22 cellular contexts compared by ENCODE assay signal in the genomic region with DNA sequence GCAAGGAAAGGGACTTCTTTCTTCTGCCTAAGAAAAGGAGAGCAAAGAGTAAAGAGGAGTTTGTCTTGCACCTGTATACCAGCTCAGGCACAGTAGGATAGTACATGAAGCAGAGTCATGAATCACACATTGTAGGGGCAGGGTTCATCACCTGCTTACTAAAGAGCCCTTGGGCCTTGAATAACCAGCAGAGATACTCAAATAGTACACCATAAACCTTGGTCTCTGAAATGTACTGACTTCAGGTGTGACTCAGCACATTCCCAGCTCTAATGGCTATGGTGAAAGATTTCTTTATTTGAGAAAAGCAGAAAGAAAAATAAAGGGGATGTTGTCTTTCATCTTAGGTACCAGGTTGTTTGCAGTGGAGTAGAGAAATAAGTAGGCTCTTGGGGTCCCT.
DNase-seq lines count a peak whose midpoint lies in the region; ATAC-seq, FAIRE-seq and TF ChIP-seq lines count a peak whose summit lies in the region.
"Had no signal": no experiment of that assay in that cellular context is flagged by ENCODE, and none has a peak within 500 bp of the region (broad histone marks: within the 10 kb centered on the region; RNA-seq: fewer than 3 reads in every experiment).

No MANE protein-coding gene starts in this region.

- H3K36me3 ChIP-seq in HepG2 (replicated peaks in 1 of 2; ENCODE audit: control insufficient read depth in 1 of 2, insufficient read depth in 2 of 2, low read length in 2 of 2) (no peaks in the 10 kb centered on the region), right lobe of liver (no peaks in the 10 kb centered on the region), bronchial epithelial cell (ENCODE audit: control insufficient read depth, insufficient read depth, low read length) (no peaks in the 10 kb centered on the region), neutrophil (no peaks in the 10 kb centered on the region)

- FAIRE-seq in HepG2 (lab: Jason Lieb, UNC) = peak; percentile 26
- FAIRE-seq in bronchial epithelial cell (lab: Jason Lieb, UNC) = no peak
- FAIRE-seq: HTR-8/SVneo had no signal

- no peak overlapping the region for H3K27ac Mint-ChIP-seq in HFFc6

- H4K20me1 ChIP-seq in HepG2 (ENCODE audit: insufficient read depth, low read length) = no peaks in the 10 kb centered on the region

- ATAC-seq in HepG2 = peak; percentile 98
- ATAC-seq in right lobe of liver = no peak
- ATAC-seq in GM21447 (IDR thresholded peaks at IDR 0.05; ENCODE audit: unreplicated experiment) = no peak

- H3K9me3 Mint-ChIP-seq in HFFc6 = no peaks in the 10 kb centered on the region

- TF ChIP-seq EP300 in HepG2 (IDR thresholded peaks at IDR 0.05; ENCODE audit: low read depth in 2 of 2, low read length in 2 of 2) (no peak), HepG2 (CRISPR knock-in tag; IDR thresholded peaks at IDR 0.05; ENCODE audit: borderline replicate concordance) (no peak)

- H3K4me1 ChIP-seq in HepG2 (ENCODE audit: insufficient read depth, low read length) = peaks cover 22% of the 10 kb centered on the region
- H3K4me1 ChIP-seq in right lobe of liver = no peaks in the 10 kb centered on the region
- peaks cover 0 to 9% of the 10 kb centered on the region in 2 experiments for H3K4me1 ChIP-seq in neutrophil (ENCODE audit: control insufficient read depth in 1 of 2, insufficient read depth in 1 of 2, low read depth in 1 of 2, low read length in 1 of 2)

- no peaks in the 10 kb centered on the region for H3K79me2 ChIP-seq in HepG2 (ENCODE audit: insufficient read depth, low read length)

- H2AFZ ChIP-seq in HepG2 (ENCODE audit: low read length) = peak overlapping the region; percentile 15
- H2AFZ ChIP-seq: PC-9 had no signal

- no peak for TF ChIP-seq RAD21 in HepG2 (CRISPR knock-in tag; IDR thresholded peaks at IDR 0.05)

- peak overlapping the region; percentile 47 for H3K4me2 ChIP-seq in HepG2 (ENCODE audit: low read depth, low read length)
- H3K4me2 ChIP-seq: KMS-11, PC-9 had no signal

- intact Hi-C loops in HepG2 (cut with micrococcal nuclease; ENCODE audit: unreplicated experiment) (loop anchor here (2.0 kb wide), 1 partner anchor 59 kb away; no protein-coding TSS in a partner anchor), right lobe of liver (cut with DNase I) (no loop called here)

- BruUV-seq in HepG2 (replicated peaks; lab: Mats Ljungman, UMichigan) = no TSS peak

- CTCF ChIA-PET in HepG2 (lab: Yijun Ruan, JAX; ENCODE audit: low intra/inter-chr PET ratio, low total read pairs) = no interaction called here

- H3K9ac ChIP-seq in HepG2 (ENCODE audit: insufficient read depth, low read depth, low read length) = 0 out of 2 replicates have a peak overlapping the region, but pooled peaks have one; percentile 15
- H3K9ac ChIP-seq: KMS-11 had no signal

- TF ChIP-seq POLR2A in HepG2 (IDR thresholded peaks at IDR 0.05; ENCODE audit: insufficient read depth in 1 of 2, low read depth in 2 of 2, low read length in 2 of 2) = no peak
- TF ChIP-seq POLR2A in right lobe of liver (IDR thresholded peaks at IDR 0.05) = no peak

- in situ Hi-C loops in HepG2 (cut with HindIII; ENCODE audit: extremely low pct_ligation_motif_present, low pct_unique_long_range_greater_than_20kb) = no loop called here

- H3K9me3 ChIP-seq in HepG2 (ENCODE audit: low read length) (no peaks in the 10 kb centered on the region), right lobe of liver (no peaks in the 10 kb centered on the region), neutrophil (no peaks in the 10 kb centered on the region)

- no peak overlapping the region for H3K4me3 Mint-ChIP-seq in HFFc6

- H3K4me3 ChIP-seq in HepG2 (replicated peaks in 1 of 3; ENCODE audit: insufficient read depth in 1 of 3, low read depth in 2 of 3, low read length in 3 of 3) (no peak overlapping the region), right lobe of liver (no peak overlapping the region), bronchial epithelial cell (ENCODE audit: low read depth, low read length) (no peak overlapping the region), neutrophil (ENCODE audit: low read depth in 1 of 2, low read length in 1 of 2) (no peak overlapping the region)
- H3K4me3 ChIP-seq: PC-9 had no signal

- H3K27ac ChIP-seq in HepG2 (ENCODE audit: extremely low read length, insufficient read depth, low read length) (peak overlapping the region; percentile 57), right lobe of liver (no peak overlapping the region), neutrophil (peak overlapping the region; percentile 35)
- H3K27ac ChIP-seq: KMS-11, PC-9 had no signal

- H3K4me1 Mint-ChIP-seq in HFFc6 (ENCODE audit: low read depth) = no peaks in the 10 kb centered on the region; the same call in 1 of the 2 replicates

- no peak for TF ChIP-seq CTCF in HepG2 (CRISPR knock-in tag; IDR thresholded peaks at IDR 0.05)
- TF ChIP-seq CTCF in right lobe of liver (IDR thresholded peaks at IDR 0.05) = no peak
- no peak for TF ChIP-seq CTCF in bronchial epithelial cell (IDR thresholded peaks at IDR 0.05; ENCODE audit: insufficient read depth, low read length, severe bottlenecking)
- no peak for TF ChIP-seq CTCF in neutrophil (IDR thresholded peaks at IDR 0.05)
- TF ChIP-seq CTCF in HFFc6 (IDR thresholded peaks at IDR 0.05) = no peak

- POLR2A ChIA-PET in HepG2 (lab: Yijun Ruan, JAX) = interaction anchor here (1.0 kb wide), 1 partner anchor 54 kb away, joined by 3 read pairs; no protein-coding TSS in a partner anchor

- H3K27me3 Mint-ChIP-seq in HFFc6 (ENCODE audit: insufficient read depth) = no peaks in the 10 kb centered on the region

- DNase-seq in HepG2 (ENCODE audit: low spot score) (peak; percentile 65), right lobe of liver (no peak), bronchial epithelial cell (ENCODE audit: low read depth) (peak; percentile 63), nucleus accumbens (lab: John Stamatoyannopoulos, UW) (no peak), HFFc6 (no peak)
- DNase-seq: 8988T, H7, IMR-90, NCI-H1048, NCI-H1417, NCI-H1694, NCI-H2029 treated with DMSO at 0.1 percent for 48 hours, NCI-H2171, NCI-H345, NCI-H524, NCI-H774, PC-9, SHP77 had no signal

- H3K27me3 ChIP-seq in HepG2 (ENCODE audit: control insufficient read depth in 1 of 2, insufficient read depth in 2 of 2, low read length in 2 of 2) (no peaks in the 10 kb centered on the region), right lobe of liver (no peaks in the 10 kb centered on the region), bronchial epithelial cell (ENCODE audit: control insufficient read depth, insufficient read depth, low read length) (no peaks in the 10 kb centered on the region), neutrophil (no peaks in the 10 kb centered on the region)

- H3K36me3 Mint-ChIP-seq in HFFc6 (ENCODE audit: low read depth) = no peaks in the 10 kb centered on the region

TF ChIP-seq in HepG2, 621 proteins besides CTCF, POLR2A, EP300 and RAD21 (continues in another document):
- TF ChIP-seq SP1 (IDR thresholded peaks at IDR 0.05) (no peak), SP1 (CRISPR knock-in tag; IDR thresholded peaks at IDR 0.05) (no peak), ZNF605 (CRISPR knock-in tag; IDR thresholded peaks at IDR 0.05) (no peak), NR2C2 (CRISPR knock-in tag; IDR thresholded peaks at IDR 0.05; ENCODE audit: borderline replicate concordance) (no peak)
- TF ChIP-seq, protein P1, sequence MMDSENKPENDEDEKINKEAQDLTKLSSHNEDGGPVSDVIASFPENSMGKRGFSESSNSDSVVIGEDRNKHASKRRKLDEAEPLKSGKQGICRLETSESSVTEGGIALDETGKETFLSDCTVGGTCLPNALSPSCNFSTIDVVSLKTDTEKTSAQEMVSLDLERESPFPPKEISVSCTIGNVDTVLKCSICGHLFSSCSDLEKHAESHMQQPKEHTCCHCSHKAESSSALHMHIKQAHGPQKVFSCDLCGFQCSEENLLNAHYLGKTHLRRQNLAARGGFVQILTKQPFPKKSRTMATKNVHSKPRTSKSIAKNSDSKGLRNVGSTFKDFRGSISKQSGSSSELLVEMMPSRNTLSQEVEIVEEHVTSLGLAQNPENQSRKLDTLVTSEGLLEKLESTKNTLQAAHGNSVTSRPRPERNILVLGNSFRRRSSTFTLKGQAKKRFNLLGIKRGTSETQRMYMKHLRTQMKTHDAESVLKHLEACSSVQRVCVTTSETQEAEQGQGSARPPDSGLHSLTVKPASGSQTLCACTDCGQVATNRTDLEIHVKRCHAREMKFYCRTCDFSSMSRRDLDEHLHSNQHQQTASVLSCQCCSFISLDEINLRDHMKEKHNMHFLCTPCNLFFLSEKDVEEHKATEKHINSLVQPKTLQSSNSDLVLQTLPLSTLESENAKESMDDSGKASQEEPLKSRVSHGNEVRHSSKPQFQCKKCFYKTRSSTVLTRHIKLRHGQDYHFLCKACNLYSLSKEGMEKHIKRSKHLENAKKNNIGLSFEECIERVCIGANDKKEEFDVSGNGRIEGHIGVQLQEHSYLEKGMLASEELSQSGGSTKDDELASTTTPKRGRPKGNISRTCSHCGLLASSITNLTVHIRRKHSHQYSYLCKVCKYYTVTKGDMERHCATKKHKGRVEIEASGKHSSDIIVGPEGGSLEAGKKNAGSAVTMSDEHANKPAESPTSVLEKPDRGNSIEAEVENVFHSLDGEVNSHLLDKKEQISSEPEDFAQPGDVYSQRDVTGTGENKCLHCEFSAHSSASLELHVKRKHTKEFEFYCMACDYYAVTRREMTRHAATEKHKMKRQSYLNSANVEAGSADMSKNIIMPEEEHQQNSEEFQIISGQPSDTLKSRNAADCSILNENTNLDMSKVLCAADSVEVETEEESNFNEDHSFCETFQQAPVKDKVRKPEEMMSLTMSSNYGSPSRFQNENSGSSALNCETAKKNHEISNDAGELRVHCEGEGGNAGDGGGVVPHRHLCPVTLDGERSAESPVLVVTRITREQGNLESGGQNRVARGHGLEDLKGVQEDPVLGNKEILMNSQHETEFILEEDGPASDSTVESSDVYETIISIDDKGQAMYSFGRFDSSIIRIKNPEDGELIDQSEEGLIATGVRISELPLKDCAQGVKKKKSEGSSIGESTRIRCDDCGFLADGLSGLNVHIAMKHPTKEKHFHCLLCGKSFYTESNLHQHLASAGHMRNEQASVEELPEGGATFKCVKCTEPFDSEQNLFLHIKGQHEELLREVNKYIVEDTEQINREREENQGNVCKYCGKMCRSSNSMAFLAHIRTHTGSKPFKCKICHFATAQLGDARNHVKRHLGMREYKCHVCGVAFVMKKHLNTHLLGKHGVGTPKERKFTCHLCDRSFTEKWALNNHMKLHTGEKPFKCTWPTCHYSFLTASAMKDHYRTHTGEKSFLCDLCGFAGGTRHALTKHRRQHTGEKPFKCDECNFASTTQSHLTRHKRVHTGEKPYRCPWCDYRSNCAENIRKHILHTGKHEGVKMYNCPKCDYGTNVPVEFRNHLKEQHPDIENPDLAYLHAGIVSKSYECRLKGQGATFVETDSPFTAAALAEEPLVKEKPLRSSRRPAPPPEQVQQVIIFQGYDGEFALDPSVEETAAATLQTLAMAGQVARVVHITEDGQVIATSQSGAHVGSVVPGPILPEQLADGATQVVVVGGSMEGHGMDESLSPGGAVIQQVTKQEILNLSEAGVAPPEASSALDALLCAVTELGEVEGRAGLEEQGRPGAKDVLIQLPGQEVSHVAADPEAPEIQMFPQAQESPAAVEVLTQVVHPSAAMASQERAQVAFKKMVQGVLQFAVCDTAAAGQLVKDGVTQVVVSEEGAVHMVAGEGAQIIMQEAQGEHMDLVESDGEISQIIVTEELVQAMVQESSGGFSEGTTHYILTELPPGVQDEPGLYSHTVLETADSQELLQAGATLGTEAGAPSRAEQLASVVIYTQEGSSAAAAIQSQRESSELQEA (CRISPR knock-in tag; IDR thresholded peaks at IDR 0.05; ENCODE audit: not compliant biosample characterization) = no peak

Comparison
In these comparisons a context has a peak if more than half of its experiments do, and no peak if none do; other contexts are left out.
1. DNase-seq: peak in HepG2 (single experiment) and bronchial epithelial cell (single experiment); none in right lobe of liver (0 of 3), nucleus accumbens (0 of 56) and HFFc6 (single experiment).
2. H3K27ac ChIP-seq: peak in HepG2 (single experiment) and neutrophil (single experiment); none in right lobe of liver (0 of 3).